Comparison of ENCODE assay signal across 22 cellular contexts in genomic region chr2:223040527-223040926, GRCh38. TPM values are rescaled to one million over a fixed set of nuclear protein-coding genes. Genes with fewer than 3 reads are reported as not detected.
"Had no signal": no experiment of that assay in that cellular context is flagged by ENCODE, and none has a peak within 500 bp of the region (broad histone marks: within the 10 kb centered on the region; RNA-seq: fewer than 3 reads in every experiment).

No MANE protein-coding gene starts in this region.

- H3K4me3 ChIP-seq: adrenal gland, ascending aorta, heart left ventricle, lower lobe of right lung, pancreas, psoas muscle, upper lobe of right lung had no signal

- H3K27me3 ChIP-seq: adrenal gland, ascending aorta, heart left ventricle, pancreas, upper lobe of right lung had no signal

- H3K27ac ChIP-seq: lower lobe of right lung, psoas muscle, upper lobe of right lung had no signal

- H3K9me3 Mint-ChIP-seq: activated T-cell treated with anti-CD3 and anti-CD28 coated beads, Interleukin-2, amount 50 U/mL, for 24 hours; activated T-helper 17 cell treated with anti-CD3 and anti-CD28 coated beads, Interleukin-2, amount 50 U/mL, for 72 hours; natural killer cell treated with Interleukin-12 subunit alpha and Interleukin-12 subunit beta and Interleukin-15 and Interleukin-18, amount 100 ng/mL, for 72 hours; T-cell; T-helper 2 cell treated with Interferon-gamma antibody and Interleukin-4, amounts not matched to agents 5 μg/mL and 100 μg/mL, for 36 hours had no signal

- H3K27ac Mint-ChIP-seq: activated naive CD8-positive, alpha-beta T cell; activated T-cell treated with anti-CD3 and anti-CD28 coated beads, Interleukin-2, amount 50 U/mL, for 24 hours; activated T-helper 17 cell treated with anti-CD3 and anti-CD28 coated beads, Interleukin-2, amount 50 U/mL, for 72 hours; natural killer cell treated with Interleukin-12 subunit alpha and Interleukin-12 subunit beta and Interleukin-15 and Interleukin-18, amount 100 ng/mL, for 72 hours; T-cell; T-helper 2 cell treated with Interferon-gamma antibody and Interleukin-4, amounts not matched to agents 5 μg/mL and 100 μg/mL, for 36 hours; WTC11 had no signal

- H3K4me3 Mint-ChIP-seq: activated naive CD8-positive, alpha-beta T cell; activated T-cell treated with anti-CD3 and anti-CD28 coated beads, Interleukin-2, amount 50 U/mL, for 24 hours; activated T-helper 17 cell treated with anti-CD3 and anti-CD28 coated beads, Interleukin-2, amount 50 U/mL, for 72 hours; natural killer cell treated with Interleukin-12 subunit alpha and Interleukin-12 subunit beta and Interleukin-15 and Interleukin-18, amount 100 ng/mL, for 72 hours; T-cell; T-helper 2 cell treated with Interferon-gamma antibody and Interleukin-4, amounts not matched to agents 5 μg/mL and 100 μg/mL, for 36 hours; WTC11 had no signal

- H3K4me1 ChIP-seq: lower lobe of right lung, psoas muscle, upper lobe of right lung had no signal

- H3K9me3 ChIP-seq: adrenal gland, ascending aorta, heart left ventricle, lower lobe of right lung, pancreas, psoas muscle, upper lobe of right lung had no signal

- DNase-seq: activated CD8-positive, alpha-beta memory T cell treated with anti-CD3 and anti-CD28 coated beads for 24 hours; activated CD8-positive, alpha-beta memory T cell treated with anti-CD3 and anti-CD28 coated beads, Interleukin-2, amount 50 U/mL, for 4 hours; activated T-cell treated with anti-CD3 and anti-CD28 coated beads, Interleukin-2, amount 50 U/mL, for 24 hours; adrenal gland; cerebellar nuclear complex; cortex of kidney; heart left ventricle; lower lobe of right lung; pancreas; psoas muscle; right cardiac atrium; stimulated activated CD4-positive, alpha-beta T cell treated with anti-CD3 and anti-CD28 coated beads, Interleukin-12 subunit alpha, Interleukin-12 subunit beta, amount 100 ng/mL, for 4 hours; stimulated activated CD4-positive, alpha-beta T cell treated with anti-CD3 and anti-CD28 coated beads, Interleukin-4, amount 100 ng/mL, for 4 hours; stimulated activated naive CD8-positive, alpha-beta T cell treated with anti-CD3 and anti-CD28 coated beads, Interleukin-15, Interleukin-2, amounts not matched to agents 100 U/mL and 50 U/mL, for 24 hours; T-cell; upper lobe of right lung had no signal

- H3K36me3 ChIP-seq: adrenal gland, ascending aorta, heart left ventricle, lower lobe of right lung, pancreas, upper lobe of right lung had no signal

- H3K36me3 Mint-ChIP-seq: activated naive CD8-positive, alpha-beta T cell; natural killer cell treated with Interleukin-12 subunit alpha and Interleukin-12 subunit beta and Interleukin-15 and Interleukin-18, amount 100 ng/mL, for 72 hours; T-cell had no signal

- H3K4me1 Mint-ChIP-seq: activated T-helper 17 cell treated with anti-CD3 and anti-CD28 coated beads, Interleukin-2, amount 50 U/mL, for 72 hours had no signal

RNA-seq across cellular contexts. Expression of gene KCNE4, which starts 11.5 kb away (rescaled TPM):
- total RNA-seq: activated T-helper 17 cell treated with anti-CD3 and anti-CD28 coated beads, Interleukin-2, amount 50 U/mL, for 72 hours; natural killer cell treated with Interleukin-12 subunit alpha and Interleukin-12 subunit beta and Interleukin-15 and Interleukin-18, amount 100 ng/mL, for 72 hours; T-cell had no signal
